In genomic region chr20:63895202-63895885, GRCh38 we compare ENCODE assay signal across 9 cellular contexts. TPM values are rescaled to one million over a fixed set of nuclear protein-coding genes. Genes with fewer than 3 reads are reported as not detected.
DNase-seq lines count a peak whose midpoint lies in the region; ATAC-seq and TF ChIP-seq lines count a peak whose summit lies in the region.
"Had no signal": no experiment of that assay in that cellular context is flagged by ENCODE, and none has a peak within 500 bp of the region (broad histone marks: within the 10 kb centered on the region; RNA-seq: fewer than 3 reads in every experiment).

No MANE protein-coding gene starts in this region.

- H3K4me1 Mint-ChIP-seq in activated T-helper 17 cell treated with anti-CD3 and anti-CD28 coated beads, Interleukin-2, amount 50 U/mL, for 72 hours = peaks cover 26% of the 10 kb centered on the region

- peak overlapping the region; percentile 97 for H3K27ac Mint-ChIP-seq in activated T-helper 17 cell treated with anti-CD3 and anti-CD28 coated beads, Interleukin-2, amount 50 U/mL, for 72 hours

- H3K9me3 ChIP-seq in tibial nerve = no peaks in the 10 kb centered on the region

- peak; percentile 43 for DNase-seq in left kidney (ENCODE audit: low read depth, low spot score)
- DNase-seq in tibial nerve (ENCODE audit: low spot score in 2 of 2) = no peak
- DNase-seq in middle frontal gyrus (ENCODE audit: extremely low spot score, low spot score) = no peak
- DNase-seq in NCI-H1048 (lab: John Stamatoyannopoulos, UW) = no peak

- H3K27me3 ChIP-seq in tibial nerve = no peaks in the 10 kb centered on the region

- TF ChIP-seq EP300 in tibial nerve (IDR thresholded peaks at IDR 0.05) = no peak

- H3K4me3 ChIP-seq in tibial nerve = peak overlapping the region; percentile 41 to 77 (median 59)

- TF ChIP-seq POLR2A in tibial nerve (IDR thresholded peaks at IDR 0.05) = no peak

- H3K36me3 Mint-ChIP-seq in activated T-helper 17 cell treated with anti-CD3 and anti-CD28 coated beads, Interleukin-2, amount 50 U/mL, for 72 hours (ENCODE audit: low read depth) = peaks cover 53% of the 10 kb centered on the region

- no peaks in the 10 kb centered on the region for H3K27me3 Mint-ChIP-seq in activated T-helper 17 cell treated with anti-CD3 and anti-CD28 coated beads, Interleukin-2, amount 50 U/mL, for 72 hours

- peak; percentile 15 for ATAC-seq in GM18498 (IDR thresholded peaks at IDR 0.05; ENCODE audit: unreplicated experiment)
- peak; percentile 13 for ATAC-seq in HG02678 (IDR thresholded peaks at IDR 0.05; ENCODE audit: unreplicated experiment)
- ATAC-seq in activated T-helper 17 cell treated with anti-CD3 and anti-CD28 coated beads, Interleukin-2, amount 50 U/mL, for 72 hours (replicated peaks) = peak; percentile 8
- ATAC-seq in GM18519 (IDR thresholded peaks at IDR 0.05; ENCODE audit: low FRiP score, unreplicated experiment) = no peak

- no peaks in the 10 kb centered on the region for H3K9me3 Mint-ChIP-seq in activated T-helper 17 cell treated with anti-CD3 and anti-CD28 coated beads, Interleukin-2, amount 50 U/mL, for 72 hours

- H3K27ac ChIP-seq in tibial nerve = peak overlapping the region in 3 of 4 donors; percentile 81 to 87 (median 82)

- H3K4me3 Mint-ChIP-seq in activated T-helper 17 cell treated with anti-CD3 and anti-CD28 coated beads, Interleukin-2, amount 50 U/mL, for 72 hours = peak overlapping the region; percentile 97

- WGBS in tibial nerve, 2 donors = 1 to 2% methylated on average over 36 to 51 of the region's 85 CpGs

- peaks cover 0 to 30% (median 0%) of the 10 kb centered on the region in 3 donors for H3K36me3 ChIP-seq in tibial nerve

- peaks cover 0 to 48% (median 14%) of the 10 kb centered on the region in 4 donors for H3K4me1 ChIP-seq in tibial nerve

- TF ChIP-seq CTCF in tibial nerve (IDR thresholded peaks at IDR 0.05) = no peak

RNA-seq across cellular contexts. Expression of gene DNAJC5, which starts 0.4 kb away (rescaled TPM):
- total RNA-seq in activated T-helper 17 cell treated with anti-CD3 and anti-CD28 coated beads, Interleukin-2, amount 50 U/mL, for 72 hours = 10 to 100 TPM; 46.8 to 53.4 TPM
- 10 to 100 TPM; 30.6 to 40.2 (median 32.1) TPM for total RNA-seq in tibial nerve

RNA-seq across cellular contexts. Expression of gene TPD52L2, which starts 30.3 kb away (rescaled TPM):
- total RNA-seq in activated T-helper 17 cell treated with anti-CD3 and anti-CD28 coated beads, Interleukin-2, amount 50 U/mL, for 72 hours = 10 to 100 TPM; 54.8 to 92.9 TPM
- 100 to 1,000 TPM; 108 to 122 (median 115) TPM for total RNA-seq in tibial nerve

RNA-seq across cellular contexts. Expression of gene ABHD16B, which starts 34.0 kb away (rescaled TPM):
- total RNA-seq in activated T-helper 17 cell treated with anti-CD3 and anti-CD28 coated beads, Interleukin-2, amount 50 U/mL, for 72 hours = under 1 TPM in 1 of 2 donors, not detected in 1; 0.19 TPM
- total RNA-seq in tibial nerve = not detected
- total RNA-seq: temporal lobe had no signal
